In genomic region chr4:183262776-183263100, GRCh38 we compare ENCODE assay signal across 10 cellular contexts. TPM values are rescaled to one million over a fixed set of nuclear protein-coding genes. Genes with fewer than 3 reads are reported as not detected.
"Had no signal": no experiment of that assay in that cellular context is flagged by ENCODE, and none has a peak within 500 bp of the region (broad histone marks: within the 10 kb centered on the region; RNA-seq: fewer than 3 reads in every experiment).

No MANE protein-coding gene starts in this region.

- H3K27ac ChIP-seq: brain microvascular endothelial cell, neutrophil had no signal

- H3K9me3 ChIP-seq: neutrophil, right atrium auricular region, tibial artery, vagina had no signal

- H3K27me3 ChIP-seq: brain microvascular endothelial cell, neutrophil, right atrium auricular region, tibial artery, vagina had no signal

- H3K4me3 ChIP-seq: right atrium auricular region, tibial artery, vagina had no signal

- H3K36me3 ChIP-seq: neutrophil had no signal

RNA-seq across cellular contexts. Expression of gene CLDN22, which starts 57.3 kb away (rescaled TPM):
- total RNA-seq: activated naive CD4-positive, alpha-beta T cell treated with anti-CD3 and anti-CD28 coated beads, Interleukin-2, amount 50 U/mL, for 72 hours; dermis blood vessel endothelial cell; glomerular endothelial cell; lower leg skin; posterior vena cava; right atrium auricular region; vagina had no signal

RNA-seq across cellular contexts. Expression of gene CLDN24, which starts 59.5 kb away (rescaled TPM):
- total RNA-seq: activated naive CD4-positive, alpha-beta T cell treated with anti-CD3 and anti-CD28 coated beads, Interleukin-2, amount 50 U/mL, for 72 hours; dermis blood vessel endothelial cell; glomerular endothelial cell; lower leg skin; posterior vena cava; right atrium auricular region; vagina had no signal
